ENCODE assay signal across 8 cellular contexts in genomic region chr18:50287028-50287440, GRCh38. TPM values are rescaled to one million over a fixed set of nuclear protein-coding genes. Genes with fewer than 3 reads are reported as not detected.
A peak's percentile ranks its signal among the peaks of the same experiment; 100 is the strongest.
DNase-seq lines count a peak whose midpoint lies in the region; ATAC-seq and TF ChIP-seq lines count a peak whose summit lies in the region.

No MANE protein-coding gene starts in this region.

- H3K27me3 Mint-ChIP-seq in HFFc6 (ENCODE audit: insufficient read depth): peaks cover 7% of the 10 kb centered on the region

- no peaks in the 10 kb centered on the region for H3K36me3 ChIP-seq in kidney epithelial cell (ENCODE audit: control insufficient read depth, insufficient read depth, low read length)

- no peak for ATAC-seq in GM18868 (IDR thresholded peaks at IDR 0.05; ENCODE audit: unreplicated experiment)
- no peak for ATAC-seq in HG03469 (IDR thresholded peaks at IDR 0.05; ENCODE audit: unreplicated experiment)
- ATAC-seq in GM18498 (IDR thresholded peaks at IDR 0.05; ENCODE audit: unreplicated experiment): no peak

- H3K27me3 ChIP-seq in kidney epithelial cell (ENCODE audit: control insufficient read depth, insufficient read depth, low read length): no peaks in the 10 kb centered on the region

- H3K4me1 Mint-ChIP-seq in HFFc6 (ENCODE audit: low read depth): peaks cover 26% of the 10 kb centered on the region

- TF ChIP-seq CTCF in 22Rv1 (IDR thresholded peaks at IDR 0.05) (no peak), HFFc6 (IDR thresholded peaks at IDR 0.05) (no peak), kidney epithelial cell (IDR thresholded peaks at IDR 0.05; ENCODE audit: insufficient read depth, low read length, poor library complexity, severe bottlenecking) (no peak)

- H3K27ac Mint-ChIP-seq in HFFc6: peak overlapping the region; percentile 88

- H3K9me3 Mint-ChIP-seq in HFFc6: no peaks in the 10 kb centered on the region

- H3K4me3 Mint-ChIP-seq in HFFc6: peak overlapping the region; percentile 100

- H3K27ac ChIP-seq in 22Rv1 (peak overlapping the region; percentile 83), substantia nigra (ENCODE audit: low read depth, low read length, poor library complexity, severe bottlenecking) (peak overlapping the region; percentile 91)

- H3K4me3 ChIP-seq in kidney epithelial cell (ENCODE audit: low read depth, low read length): peak overlapping the region; percentile 96

- H3K36me3 Mint-ChIP-seq in HFFc6 (ENCODE audit: low read depth): peaks cover 40% of the 10 kb centered on the region

- DNase-seq in HFFc6 (no peak), astrocyte of the hippocampus (ENCODE audit: low read depth, low spot score) (peak; percentile 11), kidney epithelial cell (ENCODE audit: low read depth) (no peak), substantia nigra (lab: John Stamatoyannopoulos, UW) (peak in 4 of 49 donors; percentile 45 to 57 (median 50))

RNA-seq across cellular contexts. Expression of gene CXXC1, which starts 0.5 kb away (rescaled TPM):
- 10 to 100 TPM; 37.4 to 53.1 (median 44.4) TPM for total RNA-seq in HFFc6 (2021; fragmentation: NEBNext Ultra II Directional; extraction: Animal tissue kit (Norgen Biotek cat#: 25700))
- 41.3 and 45.8 TPM in 2 replicates for total RNA-seq in kidney epithelial cell

RNA-seq across cellular contexts. Expression of gene MBD1, which starts 5.7 kb away (rescaled TPM):
- 10 to 100 TPM; 48.3 to 56.0 (median 53.1) TPM for total RNA-seq in HFFc6 (2021; fragmentation: NEBNext Ultra II Directional; extraction: Animal tissue kit (Norgen Biotek cat#: 25700))
- 72.2 and 91.9 TPM in 2 replicates for total RNA-seq in kidney epithelial cell

RNA-seq across cellular contexts. Expression of gene CFAP53, which starts 20.7 kb away (rescaled TPM):
- under 1 TPM in 3 of 6 experiments, not detected in 3; 0.10 to 0.17 (median 0.14) TPM for total RNA-seq in HFFc6 (2021; fragmentation: NEBNext Ultra II Directional; extraction: Animal tissue kit (Norgen Biotek cat#: 25700))
- total RNA-seq in kidney epithelial cell: 0.29 and 1.3 TPM in 2 replicates
